Comparison of ENCODE assay signal across 8 cellular contexts in the genomic region with DNA sequence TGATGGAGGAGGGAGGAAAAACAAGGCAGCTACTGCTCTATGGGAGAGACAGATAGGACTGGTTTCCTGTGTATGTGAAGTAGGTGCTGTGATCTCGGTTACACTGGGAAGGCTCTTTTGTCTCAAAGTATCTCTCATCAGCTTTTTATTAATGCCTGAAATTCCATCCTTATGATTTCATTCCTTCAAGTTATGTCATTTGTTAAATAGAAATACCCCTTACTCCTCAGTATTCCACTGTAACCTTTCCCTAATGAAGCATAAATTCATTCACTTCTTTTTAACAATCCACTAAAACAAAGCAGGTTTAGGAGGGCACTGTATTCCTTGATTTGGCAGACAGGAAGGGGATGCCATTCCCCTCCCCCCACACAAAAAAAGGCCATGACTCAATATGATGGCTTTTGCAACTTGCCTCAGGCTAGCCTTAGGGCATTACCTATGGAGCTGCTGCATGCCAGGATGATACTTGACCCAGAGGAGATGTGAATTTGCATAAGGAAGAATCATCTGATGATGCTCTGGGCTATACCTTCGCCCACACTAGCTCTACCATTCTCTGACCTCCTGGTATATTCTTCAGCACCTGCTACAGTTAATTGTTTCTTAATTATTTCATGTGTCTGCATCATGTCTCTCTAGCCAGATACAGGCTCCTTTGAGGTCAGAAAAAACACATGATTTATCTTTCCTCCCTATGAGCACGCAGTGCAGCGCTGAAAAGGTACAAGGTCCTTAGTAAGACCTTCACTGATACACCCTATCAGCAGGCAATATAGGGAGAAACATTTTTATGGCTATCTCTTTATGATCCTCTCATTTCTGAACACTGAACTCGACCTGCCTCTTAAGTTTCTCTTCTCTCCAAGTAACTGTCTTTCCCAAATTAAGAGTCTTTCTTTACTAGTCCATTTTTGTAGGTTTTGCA. TPM values are rescaled to one million over a fixed set of nuclear protein-coding genes. Genes with fewer than 3 reads are reported as not detected.
DNase-seq lines count a peak whose midpoint lies in the region; ATAC-seq and TF ChIP-seq lines count a peak whose summit lies in the region.

No MANE protein-coding gene starts in this region.

- H3K4me3 Mint-ChIP-seq in CD8-positive, alpha-beta T cell, result no peak overlapping the region

- H3K27me3 Mint-ChIP-seq in CD8-positive, alpha-beta T cell (ENCODE audit: low read depth), result no peaks in the 10 kb centered on the region

- H4K5ac ChIP-seq in mesendoderm (ENCODE audit: low read length), result no peak overlapping the region

- H3K9me3 ChIP-seq in CD8-positive, alpha-beta T cell (ENCODE audit: low read length), result no peaks in the 10 kb centered on the region

- no peaks in the 10 kb centered on the region for H3K79me1 ChIP-seq in mesendoderm (ENCODE audit: low read length)

- no peak overlapping the region for H3K56ac ChIP-seq in mesendoderm (ENCODE audit: low read length)

- CTCF ChIA-PET in CD8-positive, alpha-beta T cell (lab: Charles Lee), result no interaction called here

- H3K18ac ChIP-seq in mesendoderm (ENCODE audit: low read length), result no peak overlapping the region

- H3K27ac Mint-ChIP-seq in CD8-positive, alpha-beta T cell, result peak overlapping the region; percentile 55

- POLR2A ChIA-PET in CD8-positive, alpha-beta T cell (lab: Charles Lee), result interaction anchor here (0.6 to 1.3 kb wide), 2 partner anchors 10 to 898 kb away, joined by 3 to 4 read pairs; no protein-coding TSS in a partner anchor

- H3K36me3 Mint-ChIP-seq in CD8-positive, alpha-beta T cell, result peaks cover 11% of the 10 kb centered on the region

- H3K4me2 ChIP-seq in mesendoderm (ENCODE audit: low read length), result no peak overlapping the region

- no peak overlapping the region for H3K9ac ChIP-seq in mesendoderm (ENCODE audit: low read length)

- H2AK5ac ChIP-seq in mesendoderm (ENCODE audit: low read length), result no peak overlapping the region

- WGBS in mesendoderm (ENCODE audit: extremely low coverage, insufficient coverage, low lambda C conversion rate), result no CpG with 5 or more reads among the region's 5 CpGs

- H3K4me1 Mint-ChIP-seq in CD8-positive, alpha-beta T cell (ENCODE audit: low read depth), result peaks cover 84% of the 10 kb centered on the region

- H3K4ac ChIP-seq in mesendoderm (ENCODE audit: low read depth, low read length), result no peak overlapping the region

- H3K27me3 ChIP-seq in CD8-positive, alpha-beta T cell (ENCODE audit: insufficient read depth, low read length), result no peaks in the 10 kb centered on the region
- no peaks in the 10 kb centered on the region for H3K27me3 ChIP-seq in mesendoderm (ENCODE audit: insufficient read depth, low read length, poor library complexity)

- no peak overlapping the region for H2BK120ac ChIP-seq in mesendoderm (ENCODE audit: low read depth, low read length)

- no peak for ATAC-seq in CD8-positive, alpha-beta T cell
- ATAC-seq in HG02938 (IDR thresholded peaks at IDR 0.05; ENCODE audit: unreplicated experiment), result no peak

- H3K9me3 Mint-ChIP-seq in CD8-positive, alpha-beta T cell, result no peaks in the 10 kb centered on the region

- H3K4me3 ChIP-seq in CD8-positive, alpha-beta T cell (ENCODE audit: low read depth, low read length), result no peak overlapping the region
- H3K4me3 ChIP-seq in astrocyte of the spinal cord (ENCODE audit: low read depth, low read length) (no peak overlapping the region), mesendoderm (ENCODE audit: low read length) (no peak overlapping the region)

- in situ Hi-C loops in astrocyte of the spinal cord (cut with HindIII; ENCODE audit: low sequenced_read_pairs), result no loop called here

- no peak overlapping the region for H2BK5ac ChIP-seq in mesendoderm (ENCODE audit: low read length)

- H2BK15ac ChIP-seq in mesendoderm (replicated peaks; ENCODE audit: low read depth), result no peak overlapping the region

- intact Hi-C loops in CD8-positive, alpha-beta T cell (cut with DNase I, micrococcal nuclease), result no loop called here
- intact Hi-C loops in posterior cingulate gyrus (cut with DNase I), result no loop called here

- no peaks in the 10 kb centered on the region for H3K79me2 ChIP-seq in mesendoderm (ENCODE audit: control insufficient read depth, insufficient read depth, low read length)

- no peak overlapping the region for H3K27ac ChIP-seq in CD8-positive, alpha-beta T cell (ENCODE audit: low read depth, low read length)
- H3K27ac ChIP-seq in mesendoderm (ENCODE audit: low read depth, low read length), result peak overlapping the region; percentile 20

- no peak for TF ChIP-seq CTCF in CD8-positive, alpha-beta T cell (IDR thresholded peaks at IDR 0.05)
- TF ChIP-seq CTCF in astrocyte of the spinal cord (IDR thresholded peaks at IDR 0.05; ENCODE audit: low read depth, low read length), result no peak

- DNase-seq in CD8-positive, alpha-beta T cell, result no peak
- DNase-seq in HT1080 (ENCODE audit: low read depth) (peak; percentile 81), astrocyte of the spinal cord (ENCODE audit: low read depth, low spot score) (peak; percentile 50), mesendoderm (peak; percentile 97), posterior cingulate gyrus (no peak), NCI-H1105 treated with DMSO at 0.1 percent for 48 hours (lab: John Stamatoyannopoulos, UW) (no peak)
- DNase-seq in activated naive CD4-positive, alpha-beta T cell treated with anti-CD3 and anti-CD28 coated beads, Interleukin-2, amount 50 U/mL, for 16 hours, result no peak

- H3K36me3 ChIP-seq in CD8-positive, alpha-beta T cell (ENCODE audit: insufficient read depth, low read length), result no peaks in the 10 kb centered on the region
- H3K36me3 ChIP-seq in mesendoderm (ENCODE audit: control insufficient read depth, insufficient read depth, low read length), result no peaks in the 10 kb centered on the region

- H3K23ac ChIP-seq in mesendoderm (ENCODE audit: low read length), result no peak overlapping the region

- peaks cover 26% of the 10 kb centered on the region for H3K4me1 ChIP-seq in CD8-positive, alpha-beta T cell (ENCODE audit: insufficient read depth, low read length)
- peaks cover 4% of the 10 kb centered on the region for H3K4me1 ChIP-seq in mesendoderm (ENCODE audit: control insufficient read depth, low read depth, low read length)

- no peak overlapping the region for H4K8ac ChIP-seq in mesendoderm (ENCODE audit: low read depth, low read length)

RNA-seq across cellular contexts. Expression of gene NR3C1, which starts 26.3 kb away (rescaled TPM):
- total RNA-seq in CD8-positive, alpha-beta T cell, result 100 to 1,000 TPM; 179 to 181 TPM
- total RNA-seq in HT1080 (2014; rRNA removed; shearing (Covaris generic)), result 39.2 and 40.3 TPM in 2 replicates
- polyA plus RNA-seq in HT1080 (2015; cell fraction: cytosol; rRNA removed), result 40.8 and 55.0 TPM in 2 replicates
- 51.9 and 56.7 TPM in 2 replicates for polyA plus RNA-seq in HT1080 (2015; cell fraction: nucleus; rRNA removed)
- polyA plus RNA-seq in mesendoderm (2013, experiment 1 of 2), result 12.1 TPM
- polyA plus RNA-seq in mesendoderm (2013, experiment 2 of 2), result 11.5 TPM

Comparison
In these comparisons a context has a peak if more than half of its experiments do, and no peak if none do; other contexts are left out.
1. DNase-seq: peak in HT1080 (single experiment), astrocyte of the spinal cord (single experiment) and mesendoderm (single experiment); none in CD8-positive, alpha-beta T cell (0 of 7), posterior cingulate gyrus (0 of 10), NCI-H1105 treated with DMSO at 0.1 percent for 48 hours (single experiment) and activated naive CD4-positive, alpha-beta T cell treated with anti-CD3 and anti-CD28 coated beads, Interleukin-2, amount 50 U/mL, for 16 hours (single experiment).